11 cellular contexts compared by ENCODE assay signal in the genomic region with DNA sequence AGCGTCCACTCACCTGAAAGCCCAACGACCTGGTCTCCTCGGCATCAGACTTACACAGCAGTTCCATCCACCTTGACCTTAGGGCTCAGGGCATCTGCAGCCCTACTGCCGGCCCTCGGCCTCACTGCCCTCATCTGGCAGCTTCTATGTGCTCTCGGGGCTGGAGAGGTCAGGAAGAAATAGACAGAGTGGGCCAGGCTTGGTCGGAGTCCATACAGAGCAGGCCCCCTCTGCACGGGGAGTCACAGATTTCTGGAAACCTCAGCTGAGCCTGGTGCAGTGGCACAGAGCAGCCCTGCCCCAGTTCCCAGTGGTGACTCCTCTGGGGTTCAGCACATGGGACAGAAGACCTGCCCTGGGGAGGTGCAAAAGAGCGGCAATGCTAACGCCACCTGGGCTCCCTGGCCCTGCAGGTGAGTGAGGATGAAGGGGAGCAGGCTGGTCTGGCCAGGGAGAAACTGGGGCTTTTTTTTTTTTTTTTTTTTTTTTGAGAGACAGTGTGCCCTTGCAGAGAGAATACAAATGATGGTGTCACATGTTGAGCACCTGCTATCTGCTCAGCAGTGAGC.
DNase-seq lines count a peak whose midpoint lies in the region; ATAC-seq and TF ChIP-seq lines count a peak whose summit lies in the region.
"Had no signal": no experiment of that assay in that cellular context is flagged by ENCODE, and none has a peak within 500 bp of the region (broad histone marks: within the 10 kb centered on the region; RNA-seq: fewer than 3 reads in every experiment).

No MANE protein-coding gene starts in this region.

- no peak for ATAC-seq in RWPE2 (ENCODE audit: low read depth)
- no peak for ATAC-seq in foreskin keratinocyte

- H3K4me3 ChIP-seq in RWPE2 (ENCODE audit: severe bottlenecking) (no peak overlapping the region), suprapubic skin (no peak overlapping the region)
- H3K4me3 ChIP-seq: SJSA1 had no signal

- TF ChIP-seq EP300 in suprapubic skin (IDR thresholded peaks at IDR 0.05): no peak

- H3K9me3 ChIP-seq in RWPE2 (ENCODE audit: severe bottlenecking): no peaks in the 10 kb centered on the region
- no peaks in the 10 kb centered on the region for H3K9me3 ChIP-seq in suprapubic skin
- H3K9me3 ChIP-seq: esophagus muscularis mucosa, SJSA1 had no signal

- 64% methylated on average over 6 of the region's 10 CpGs for WGBS in suprapubic skin

- peak; percentile 22 for DNase-seq in NCI-H146 (lab: John Stamatoyannopoulos, UW)
- DNase-seq in NCI-H146 treated with DMSO at 0.1 percent for 48 hours (lab: John Stamatoyannopoulos, UW; ENCODE audit: unreplicated experiment): no peak
- DNase-seq in RWPE2 (ENCODE audit: low spot score): no peak
- DNase-seq in foreskin keratinocyte: no peak
- no peak for DNase-seq in suprapubic skin (ENCODE audit: low spot score in 2 of 2)
- no peak for DNase-seq in amniotic stem cell (lab: John Stamatoyannopoulos, UW)
- DNase-seq in amygdala (lab: John Stamatoyannopoulos, UW): no peak
- no peak for DNase-seq in cardiac septum (ENCODE audit: low spot score)
- DNase-seq: GF-D8 had no signal

- peak overlapping the region; percentile 84 for H3K27ac ChIP-seq in RWPE2 (ENCODE audit: poor library complexity, severe bottlenecking)
- H3K27ac ChIP-seq in foreskin keratinocyte: peak overlapping the region; percentile 87
- peak overlapping the region; percentile 76 for H3K27ac ChIP-seq in suprapubic skin

- TF ChIP-seq CTCF in RWPE2 (IDR thresholded peaks at IDR 0.05; ENCODE audit: poor library complexity, severe bottlenecking) (no peak), foreskin keratinocyte (conservative IDR thresholded peaks at IDR 0.05) (no peak), suprapubic skin (IDR thresholded peaks at IDR 0.05) (no peak)

- TF ChIP-seq POLR2A in suprapubic skin (IDR thresholded peaks at IDR 0.05): no peak

- H3K4me1 ChIP-seq in RWPE2 (ENCODE audit: insufficient read depth, poor library complexity, severe bottlenecking) (peaks cover 21% of the 10 kb centered on the region), foreskin keratinocyte (peaks cover 3% of the 10 kb centered on the region), suprapubic skin (peaks cover 29% of the 10 kb centered on the region)

- H3K27me3 ChIP-seq in RWPE2 (ENCODE audit: insufficient read depth, poor library complexity, severe bottlenecking): no peaks in the 10 kb centered on the region
- no peaks in the 10 kb centered on the region for H3K27me3 ChIP-seq in foreskin keratinocyte
- H3K27me3 ChIP-seq in suprapubic skin: peaks cover 6% of the 10 kb centered on the region
- H3K27me3 ChIP-seq: SJSA1 had no signal

- intact Hi-C loops in cardiac septum (cut with DNase I): loop anchor here (2.0 to 10.0 kb wide), 3 partner anchors 374 to 501 kb away; no protein-coding TSS in a partner anchor

- H3K36me3 ChIP-seq in RWPE2 (ENCODE audit: low read depth) (no peaks in the 10 kb centered on the region), suprapubic skin (no peaks in the 10 kb centered on the region)
- H3K36me3 ChIP-seq: esophagus muscularis mucosa, SJSA1 had no signal
